1 cellular context compared by ENCODE assay signal in genomic region chr12:122982494-122982850, GRCh38.
TF ChIP-seq lines count a peak whose summit lies in the region.

No MANE protein-coding gene starts in this region.

TF ChIP-seq in IMR-90, 13 proteins besides CTCF, POLR2A, EP300 and RAD21 (continued from another document):
- TF ChIP-seq USF2 (IDR thresholded peaks at IDR 0.05; ENCODE audit: low read depth, low read length) = no peak
- TF ChIP-seq MAZ (IDR thresholded peaks at IDR 0.05; ENCODE audit: borderline replicate concordance, low read depth, low read length) = no peak
- TF ChIP-seq MXI1 (IDR thresholded peaks at IDR 0.05; ENCODE audit: borderline replicate concordance, low read depth, low read length) = no peak
- TF ChIP-seq CHD1 (IDR thresholded peaks at IDR 0.05; ENCODE audit: low read depth, low read length) = no peak
